ENCODE assay signal across 8 cellular contexts in genomic region chr17:77476920-77477805, GRCh38.
DNase-seq lines count a peak whose midpoint lies in the region; ATAC-seq and TF ChIP-seq lines count a peak whose summit lies in the region.

No MANE protein-coding gene starts in this region.

- H3K9me3 ChIP-seq in left ventricle myocardium inferior (replicated peaks): no peaks in the 10 kb centered on the region
- no peaks in the 10 kb centered on the region for H3K9me3 ChIP-seq in sigmoid colon

- H3K4me3 ChIP-seq in left ventricle myocardium inferior: peak overlapping the region; percentile 32
- peak overlapping the region in 1 of 4 donors; percentile 4 for H3K4me3 ChIP-seq in sigmoid colon

- DNase-seq in Right ventricle myocardium inferior (ENCODE audit: missing footprints): peak; percentile 82
- no peak for DNase-seq in cardiac septum (ENCODE audit: low spot score)
- DNase-seq in activated naive CD8-positive, alpha-beta T cell treated with anti-CD3 and anti-CD28 coated beads, Interleukin-2, amount 50 U/mL, for 24 hours: no peak
- DNase-seq in left ventricle myocardium inferior: peak; percentile 69
- peak; percentile 97 for DNase-seq in sigmoid colon
- no peak for DNase-seq in mesenteric fat pad (ENCODE audit: low spot score)
- DNase-seq in medulla oblongata (ENCODE audit: extremely low spot score): no peak

- H3K36me3 Mint-ChIP-seq in activated naive CD8-positive, alpha-beta T cell treated with anti-CD3 and anti-CD28 coated beads, Interleukin-2, amount 50 U/mL, for 24 hours (ENCODE audit: low read depth): peaks cover 21% of the 10 kb centered on the region

- H3K4me1 Mint-ChIP-seq in activated naive CD8-positive, alpha-beta T cell treated with anti-CD3 and anti-CD28 coated beads, Interleukin-2, amount 50 U/mL, for 24 hours: peaks cover 76% of the 10 kb centered on the region

- H3K4me1 ChIP-seq in left ventricle myocardium inferior: peaks cover 93% of the 10 kb centered on the region
- H3K4me1 ChIP-seq in sigmoid colon: peaks cover 3 to 100% (median 100%) of the 10 kb centered on the region in 4 donors

- peak overlapping the region; percentile 54 for H3K27ac Mint-ChIP-seq in activated naive CD8-positive, alpha-beta T cell treated with anti-CD3 and anti-CD28 coated beads, Interleukin-2, amount 50 U/mL, for 24 hours

- H3K27me3 Mint-ChIP-seq in activated naive CD8-positive, alpha-beta T cell treated with anti-CD3 and anti-CD28 coated beads, Interleukin-2, amount 50 U/mL, for 24 hours: no peaks in the 10 kb centered on the region

- H3K27ac ChIP-seq in left ventricle myocardium inferior (replicated peaks) (peak overlapping the region; percentile 84), sigmoid colon (peak overlapping the region; percentile 85 to 92 (median 91))

- TF ChIP-seq EP300 in sigmoid colon (IDR thresholded peaks at IDR 0.05): peak in 2 of 4 donors; percentile 64 to 71

- H3K9me3 Mint-ChIP-seq in activated naive CD8-positive, alpha-beta T cell treated with anti-CD3 and anti-CD28 coated beads, Interleukin-2, amount 50 U/mL, for 24 hours: no peaks in the 10 kb centered on the region

- H3K36me3 ChIP-seq in left ventricle myocardium inferior (peaks cover 4% of the 10 kb centered on the region), sigmoid colon (peaks cover 0 to 4% (median 3%) of the 10 kb centered on the region in 4 donors)

- WGBS in sigmoid colon, 2 donors: 58 to 69% methylated on average over 22 of the region's 22 CpGs

- ATAC-seq in Right ventricle myocardium inferior: peak; percentile 82
- ATAC-seq in activated naive CD8-positive, alpha-beta T cell treated with anti-CD3 and anti-CD28 coated beads, Interleukin-2, amount 50 U/mL, for 24 hours: no peak
- no peak for ATAC-seq in GM19397 (IDR thresholded peaks at IDR 0.05; ENCODE audit: unreplicated experiment)

- TF ChIP-seq POLR2A in sigmoid colon (IDR thresholded peaks at IDR 0.05): peak in 1 of 2 donors; percentile 74

- TF ChIP-seq CTCF in left ventricle myocardium inferior (IDR thresholded peaks at IDR 0.05; ENCODE audit: borderline replicate concordance): peak; percentile 22
- peak in 1 of 4 experiments; percentile 42 for TF ChIP-seq CTCF in sigmoid colon (IDR thresholded peaks at IDR 0.05)

- H3K27me3 ChIP-seq in left ventricle myocardium inferior (ENCODE audit: low read depth) (no peaks in the 10 kb centered on the region), sigmoid colon (no peaks in the 10 kb centered on the region)

- no peak overlapping the region for H3K4me3 Mint-ChIP-seq in activated naive CD8-positive, alpha-beta T cell treated with anti-CD3 and anti-CD28 coated beads, Interleukin-2, amount 50 U/mL, for 24 hours

- intact Hi-C loops in Right ventricle myocardium inferior (cut with DNase I): no loop called here
- intact Hi-C loops in cardiac septum (cut with DNase I): no loop called here
- intact Hi-C loops in left ventricle myocardium inferior (cut with micrococcal nuclease): no loop called here
- intact Hi-C loops in sigmoid colon (cut with DNase I): loop anchor here (2.0 to 5.0 kb wide), 2 partner anchors 46 to 105 kb away; no protein-coding TSS in a partner anchor

Comparison
In these comparisons a context has a peak if more than half of its experiments do, and no peak if none do; other contexts are left out.
1. DNase-seq: peak in Right ventricle myocardium inferior (single experiment), left ventricle myocardium inferior (single experiment) and sigmoid colon (single experiment); none in cardiac septum (single experiment), activated naive CD8-positive, alpha-beta T cell treated with anti-CD3 and anti-CD28 coated beads, Interleukin-2, amount 50 U/mL, for 24 hours (single experiment), mesenteric fat pad (single experiment) and medulla oblongata (single experiment).